Comparison of ENCODE assay signal across 19 cellular contexts in genomic region chr5:114010362-114010761, GRCh38.
DNase-seq lines count a peak whose midpoint lies in the region; ATAC-seq, FAIRE-seq and TF ChIP-seq lines count a peak whose summit lies in the region.
"Had no signal": no experiment of that assay in that cellular context is flagged by ENCODE, and none has a peak within 500 bp of the region (broad histone marks: within the 10 kb centered on the region; RNA-seq: fewer than 3 reads in every experiment).

No MANE protein-coding gene starts in this region.

- no peaks in the 10 kb centered on the region for H3K9me3 ChIP-seq in AG04450 (ENCODE audit: control insufficient read depth, insufficient read depth, low read length)
- H3K9me3 ChIP-seq in trophoblast cell (ENCODE audit: insufficient read depth, low read depth, low read length) = no peaks in the 10 kb centered on the region
- H3K9me3 ChIP-seq: gastrocnemius medialis had no signal

- no peak overlapping the region for H2AK5ac ChIP-seq in trophoblast cell (ENCODE audit: low read length)

- CTCF ChIA-PET in AG04450 (lab: Charles Lee) = interaction anchor here (0.6 kb wide), 1 partner anchor 1071 kb away, joined by 3 read pairs; no protein-coding TSS in a partner anchor

- no peak overlapping the region for H3K4me3 Mint-ChIP-seq in HFFc6
- H3K4me3 Mint-ChIP-seq in stimulated activated naive B cell treated with anti-CD40 and anti-IgM and Interleukin-4, amounts not matched to agents 10 μg/mL and 1 μg/mL and 100 μg/mL, for 72 hours = no peak overlapping the region
- H3K4me3 Mint-ChIP-seq: activated naive CD4-positive, alpha-beta T cell treated with anti-CD3 and anti-CD28 coated beads for 36 hours; naive B cell; stimulated activated naive CD8-positive, alpha-beta T cell treated with anti-CD3 and anti-CD28 coated beads, Interleukin-15, amount 100 ng/mL, for 72 hours had no signal

- FAIRE-seq in bronchial epithelial cell (lab: Jason Lieb, UNC) = no peak
- FAIRE-seq: GM12892 had no signal

- no peaks in the 10 kb centered on the region for H3K36me3 ChIP-seq in bronchial epithelial cell (ENCODE audit: control insufficient read depth, insufficient read depth, low read length)
- H3K36me3 ChIP-seq in kidney epithelial cell (ENCODE audit: control insufficient read depth, insufficient read depth, low read length) = no peaks in the 10 kb centered on the region
- H3K36me3 ChIP-seq in trophoblast cell (ENCODE audit: control insufficient read depth in 1 of 2, insufficient read depth in 2 of 2, low read length in 2 of 2) = no peaks in the 10 kb centered on the region
- H3K36me3 ChIP-seq: gastrocnemius medialis had no signal

- H3K27me3 Mint-ChIP-seq in HFFc6 (ENCODE audit: insufficient read depth) = peaks cover 2% of the 10 kb centered on the region; the same call in 1 of the 2 replicates
- H3K27me3 Mint-ChIP-seq in stimulated activated naive B cell treated with anti-CD40 and anti-IgM and Interleukin-4, amounts not matched to agents 10 μg/mL and 1 μg/mL and 100 μg/mL, for 72 hours = no peaks in the 10 kb centered on the region
- H3K27me3 Mint-ChIP-seq: naive B cell; stimulated activated naive CD8-positive, alpha-beta T cell treated with anti-CD3 and anti-CD28 coated beads, Interleukin-15, amount 100 ng/mL, for 72 hours had no signal

- H3K79me2 ChIP-seq in trophoblast cell (ENCODE audit: control insufficient read depth, insufficient read depth, low read length, poor library complexity) = no peaks in the 10 kb centered on the region
- H3K79me2 ChIP-seq: parathyroid adenoma had no signal

- H4K91ac ChIP-seq in trophoblast cell (ENCODE audit: low read depth, low read length) = no peak overlapping the region

- no peaks in the 10 kb centered on the region for H3K4me1 Mint-ChIP-seq in HFFc6 (ENCODE audit: low read depth)
- H3K4me1 Mint-ChIP-seq in stimulated activated naive B cell treated with anti-CD40 and anti-IgM and Interleukin-4, amounts not matched to agents 10 μg/mL and 1 μg/mL and 100 μg/mL, for 72 hours = no peaks in the 10 kb centered on the region
- H3K4me1 Mint-ChIP-seq: stimulated activated naive CD8-positive, alpha-beta T cell treated with anti-CD3 and anti-CD28 coated beads, Interleukin-15, amount 100 ng/mL, for 72 hours had no signal

- no peaks in the 10 kb centered on the region for H3K79me1 ChIP-seq in trophoblast cell (ENCODE audit: low read length)

- H3K4me3 ChIP-seq in AG04450 (ENCODE audit: low read depth, low read length) = no peak overlapping the region
- no peak overlapping the region for H3K4me3 ChIP-seq in bronchial epithelial cell (ENCODE audit: low read depth, low read length)
- no peak overlapping the region for H3K4me3 ChIP-seq in kidney epithelial cell (ENCODE audit: low read depth, low read length)
- H3K4me3 ChIP-seq in trophoblast cell (ENCODE audit: low read depth, low read length) = no peak overlapping the region
- H3K4me3 ChIP-seq: gastrocnemius medialis, lung had no signal

- no peaks in the 10 kb centered on the region for H3K4me1 ChIP-seq in trophoblast cell (ENCODE audit: control insufficient read depth in 1 of 2, insufficient read depth in 2 of 2, low read length in 2 of 2)
- H3K4me1 ChIP-seq: gastrocnemius medialis, parathyroid adenoma had no signal

- no peak overlapping the region for H3K4me2 ChIP-seq in trophoblast cell (ENCODE audit: low read length)

- no peak overlapping the region for H2BK120ac ChIP-seq in trophoblast cell (ENCODE audit: insufficient read depth, low read length, poor library complexity)

- no peak overlapping the region for H3K4ac ChIP-seq in trophoblast cell (ENCODE audit: low read depth, low read length)

- no peaks in the 10 kb centered on the region for H3K27me3 ChIP-seq in AG04450 (ENCODE audit: control insufficient read depth, insufficient read depth, low read length)
- H3K27me3 ChIP-seq in bronchial epithelial cell (ENCODE audit: control insufficient read depth, insufficient read depth, low read length) = no peaks in the 10 kb centered on the region
- H3K27me3 ChIP-seq in kidney epithelial cell (ENCODE audit: control insufficient read depth, insufficient read depth, low read length) = no peaks in the 10 kb centered on the region
- H3K27me3 ChIP-seq in trophoblast cell (ENCODE audit: insufficient read depth, low read length) = no peaks in the 10 kb centered on the region

- no peak overlapping the region for H3K9ac ChIP-seq in trophoblast cell (ENCODE audit: low read length)
- H3K9ac ChIP-seq: parathyroid adenoma had no signal

- H2BK5ac ChIP-seq in trophoblast cell (ENCODE audit: low read depth, low read length, poor library complexity) = no peak overlapping the region

- H3K9me3 Mint-ChIP-seq in HFFc6 = no peaks in the 10 kb centered on the region
- peaks cover 0 to 3% of the 10 kb centered on the region in 2 donors for H3K9me3 Mint-ChIP-seq in stimulated activated naive B cell treated with anti-CD40 and anti-IgM and Interleukin-4, amounts not matched to agents 10 μg/mL and 1 μg/mL and 100 μg/mL, for 72 hours
- H3K9me3 Mint-ChIP-seq: activated naive CD4-positive, alpha-beta T cell treated with anti-CD3 and anti-CD28 coated beads for 36 hours; stimulated activated naive CD8-positive, alpha-beta T cell treated with anti-CD3 and anti-CD28 coated beads, Interleukin-15, amount 100 ng/mL, for 72 hours had no signal

- H3K14ac ChIP-seq in trophoblast cell (ENCODE audit: low read length) = no peak overlapping the region

- WGBS in trophoblast cell (ENCODE audit: extremely low coverage, insufficient coverage, insufficient read length) = no CpG with 5 or more reads among the region's 2 CpGs

- H3K23ac ChIP-seq in trophoblast cell (ENCODE audit: low read length) = no peak overlapping the region

- TF ChIP-seq CTCF in AG04450 (IDR thresholded peaks at IDR 0.05; ENCODE audit: low read depth, low read length) = no peak
- no peak for TF ChIP-seq CTCF in HFFc6 (IDR thresholded peaks at IDR 0.05)
- TF ChIP-seq CTCF in bronchial epithelial cell (IDR thresholded peaks at IDR 0.05; ENCODE audit: insufficient read depth, low read length, severe bottlenecking) = no peak
- TF ChIP-seq CTCF in kidney epithelial cell (IDR thresholded peaks at IDR 0.05; ENCODE audit: insufficient read depth, low read length, poor library complexity, severe bottlenecking) = no peak

- no peak overlapping the region for H4K8ac ChIP-seq in trophoblast cell (ENCODE audit: low read depth, low read length)

- ATAC-seq in stimulated activated naive B cell treated with anti-CD40 and anti-IgM and Interleukin-4, amounts not matched to agents 10 μg/mL and 1 μg/mL and 100 μg/mL, for 72 hours (replicated peaks) = no peak
- ATAC-seq: gastrocnemius medialis; stimulated activated naive CD8-positive, alpha-beta T cell treated with anti-CD3 and anti-CD28 coated beads, Interleukin-15, amount 100 ng/mL, for 72 hours had no signal

- H3K27ac Mint-ChIP-seq in HFFc6 = no peak overlapping the region
- no peak overlapping the region for H3K27ac Mint-ChIP-seq in stimulated activated naive B cell treated with anti-CD40 and anti-IgM and Interleukin-4, amounts not matched to agents 10 μg/mL and 1 μg/mL and 100 μg/mL, for 72 hours
- H3K27ac Mint-ChIP-seq: activated naive CD4-positive, alpha-beta T cell treated with anti-CD3 and anti-CD28 coated beads for 36 hours; naive B cell; stimulated activated naive CD8-positive, alpha-beta T cell treated with anti-CD3 and anti-CD28 coated beads, Interleukin-15, amount 100 ng/mL, for 72 hours had no signal

- H3K27ac ChIP-seq in AG04450 (ENCODE audit: low read depth, low read length) (no peak overlapping the region), trophoblast cell (ENCODE audit: low read depth, low read length) (no peak overlapping the region)
- H3K27ac ChIP-seq: gastrocnemius medialis, parathyroid adenoma had no signal

- POLR2A ChIA-PET in AG04450 (lab: Yijun Ruan, JAX) = no interaction called here

- H2AFZ ChIP-seq in trophoblast cell (ENCODE audit: insufficient read depth, low read length, poor library complexity) = no peak overlapping the region
- H2AFZ ChIP-seq: parathyroid adenoma had no signal

- no peak overlapping the region for H2BK12ac ChIP-seq in trophoblast cell (ENCODE audit: low read length)

- H4K12ac ChIP-seq in trophoblast cell (ENCODE audit: low read depth, low read length) = no peak overlapping the region

- no peak overlapping the region for H3K18ac ChIP-seq in trophoblast cell (ENCODE audit: low read length)

- DNase-seq in AG04450 (ENCODE audit: low read depth, low spot score) = peak; percentile 29
- peak; percentile 16 for DNase-seq in HFFc6
- DNase-seq in bronchial epithelial cell (ENCODE audit: low read depth) = peak; percentile 29
- peak; percentile 56 for DNase-seq in kidney epithelial cell (ENCODE audit: low read depth)
- DNase-seq in trophoblast cell = no peak
- DNase-seq in activated CD4-positive, alpha-beta T cell treated with anti-CD3 and anti-CD28 coated beads for 48 hours = no peak
- DNase-seq in stimulated activated naive B cell treated with anti-CD40 and anti-IgM and Interleukin-4, amounts not matched to agents 10 μg/mL and 1 μg/mL and 100 μg/mL, for 72 hours = no peak
- no peak for DNase-seq in KG1 (lab: John Stamatoyannopoulos, UW)
- DNase-seq: activated CD4-positive, alpha-beta T cell treated with anti-CD3 and anti-CD28 coated beads for 4 hours; activated naive CD4-positive, alpha-beta T cell treated with anti-CD3 and anti-CD28 coated beads for 36 hours; gastrocnemius medialis; GF-D8; naive B cell; stimulated activated CD4-positive, alpha-beta T cell treated with anti-CD3 and anti-CD28 coated beads, Interleukin-15, amount 100 ng/mL, for 24 hours; stimulated activated naive CD8-positive, alpha-beta T cell treated with anti-CD3 and anti-CD28 coated beads, Interleukin-15, amount 100 ng/mL, for 72 hours; T1000 had no signal

- no peaks in the 10 kb centered on the region for H3K36me3 Mint-ChIP-seq in HFFc6 (ENCODE audit: low read depth)
- no peaks in the 10 kb centered on the region for H3K36me3 Mint-ChIP-seq in stimulated activated naive B cell treated with anti-CD40 and anti-IgM and Interleukin-4, amounts not matched to agents 10 μg/mL and 1 μg/mL and 100 μg/mL, for 72 hours
- H3K36me3 Mint-ChIP-seq: naive B cell had no signal

Comparison
In these comparisons a context has a peak if more than half of its experiments do, and no peak if none do; other contexts are left out.
1. DNase-seq: peak in AG04450 (single experiment), HFFc6 (single experiment), bronchial epithelial cell (single experiment) and kidney epithelial cell (single experiment); none in trophoblast cell (0 of 2), activated CD4-positive, alpha-beta T cell treated with anti-CD3 and anti-CD28 coated beads for 48 hours (single experiment), stimulated activated naive B cell treated with anti-CD40 and anti-IgM and Interleukin-4, amounts not matched to agents 10 μg/mL and 1 μg/mL and 100 μg/mL, for 72 hours (single experiment) and KG1 (single experiment).